In genomic region chr13:85544756-85545155, GRCh38 we compare ENCODE assay signal across 23 cellular contexts.
"Had no signal": no experiment of that assay in that cellular context is flagged by ENCODE, and none has a peak within 500 bp of the region (broad histone marks: within the 10 kb centered on the region; RNA-seq: fewer than 3 reads in every experiment).

No MANE protein-coding gene starts in this region.

- H3K4me3 ChIP-seq: cardiac muscle cell, gastroesophageal sphincter, heart right ventricle, transverse colon, uterus had no signal

- H3K79me2 ChIP-seq: parathyroid adenoma had no signal

- H3K9ac ChIP-seq: parathyroid adenoma had no signal

- H3K27me3 Mint-ChIP-seq: activated naive CD8-positive, alpha-beta T cell treated with anti-CD3 and anti-CD28 coated beads, Interleukin-2, amount 50 U/mL, for 24 hours; stimulated activated memory B cell treated with anti-CD40 and anti-IgM and Interleukin-4, amounts not matched to agents 10 μg/mL and 1 μg/mL and 100 μg/mL, for 72 hours had no signal

- H3K27ac ChIP-seq: cardiac muscle cell, epithelial cell of prostate, gastroesophageal sphincter, heart right ventricle, parathyroid adenoma, transverse colon, uterus, WERI-Rb-1 had no signal

- H3K4me3 Mint-ChIP-seq: activated CD8-positive, alpha-beta T cell treated with anti-CD3 and anti-CD28 coated beads, Interleukin-2, amount 10 ng/mL, durations not matched to agents 7 days and 5 days; activated naive CD8-positive, alpha-beta T cell treated with anti-CD3 and anti-CD28 coated beads, Interleukin-2, amount 50 U/mL, for 24 hours; activated T-helper 1 cell treated with anti-CD3 and anti-CD28 coated beads, Interleukin-12 subunit alpha, Interleukin-12 subunit beta, Interleukin-2, Interleukin-4 antibody, amounts not matched to agents 30 ng/mL and 10 ng/mL and 1 ng/mL, durations not matched to agents 14 hours and 24 hours and 36 hours; endodermal cell; nephron; stimulated activated memory B cell treated with anti-CD40 and anti-IgM and Interleukin-4, amounts not matched to agents 10 μg/mL and 1 μg/mL and 100 μg/mL, for 72 hours had no signal

- H3K4me1 ChIP-seq: gastroesophageal sphincter, heart right ventricle, parathyroid adenoma, transverse colon, uterus had no signal

- H3K4me1 Mint-ChIP-seq: activated naive CD8-positive, alpha-beta T cell treated with anti-CD3 and anti-CD28 coated beads, Interleukin-2, amount 50 U/mL, for 24 hours; endodermal cell; stimulated activated memory B cell treated with anti-CD40 and anti-IgM and Interleukin-4, amounts not matched to agents 10 μg/mL and 1 μg/mL and 100 μg/mL, for 72 hours had no signal

- H3K36me3 Mint-ChIP-seq: stimulated activated memory B cell treated with anti-CD40 and anti-IgM and Interleukin-4, amounts not matched to agents 10 μg/mL and 1 μg/mL and 100 μg/mL, for 72 hours had no signal

- H3K27ac Mint-ChIP-seq: activated CD8-positive, alpha-beta T cell treated with anti-CD3 and anti-CD28 coated beads, Interleukin-2, amount 10 ng/mL, durations not matched to agents 7 days and 5 days; activated naive CD8-positive, alpha-beta T cell treated with anti-CD3 and anti-CD28 coated beads, Interleukin-2, amount 50 U/mL, for 24 hours; activated T-helper 1 cell treated with anti-CD3 and anti-CD28 coated beads, Interleukin-12 subunit alpha, Interleukin-12 subunit beta, Interleukin-2, Interleukin-4 antibody, amounts not matched to agents 30 ng/mL and 10 ng/mL and 1 ng/mL, durations not matched to agents 14 hours and 24 hours and 36 hours; endodermal cell; nephron; stimulated activated memory B cell treated with anti-CD40 and anti-IgM and Interleukin-4, amounts not matched to agents 10 μg/mL and 1 μg/mL and 100 μg/mL, for 72 hours had no signal

- H3K36me3 ChIP-seq: cardiac muscle cell, gastroesophageal sphincter, heart right ventricle, transverse colon, uterus, WERI-Rb-1 had no signal

- H3K27me3 ChIP-seq: cardiac muscle cell, gastroesophageal sphincter, heart right ventricle, transverse colon, uterus had no signal

- H2AFZ ChIP-seq: parathyroid adenoma had no signal

- H3K9me3 Mint-ChIP-seq: endodermal cell had no signal

- DNase-seq: activated CD4-positive, alpha-beta T cell treated with anti-CD3 and anti-CD28 coated beads, Interleukin-2, amount 50 U/mL, for 1 hour; activated CD4-positive, CD25-positive, alpha-beta regulatory T cell treated with anti-CD3 and anti-CD28 coated beads, Interleukin-2, amount 50 U/mL, for 72 hours; activated CD8-positive, alpha-beta T cell treated with anti-CD3 and anti-CD28 coated beads, Interleukin-2, amount 10 ng/mL, durations not matched to agents 7 days and 5 days; activated gamma-delta T cell; activated naive CD4-positive, alpha-beta T cell treated with anti-CD3 and anti-CD28 coated beads, Interleukin-2, amount 50 U/mL, for 16 hours; activated naive CD8-positive, alpha-beta T cell treated with anti-CD3 and anti-CD28 coated beads, Interleukin-2, amount 50 U/mL, for 24 hours; cortex of kidney; endodermal cell; heart right ventricle; left colon; mesenchymal stem cell; nucleus accumbens; right cardiac atrium; transverse colon; uterus; WERI-Rb-1 had no signal

- H3K9me3 ChIP-seq: uterus had no signal
